In genomic region chr18:45287531-45287930, GRCh38 we compare ENCODE assay signal across 20 cellular contexts.
"Had no signal": no experiment of that assay in that cellular context is flagged by ENCODE, and none has a peak within 500 bp of the region (broad histone marks: within the 10 kb centered on the region; RNA-seq: fewer than 3 reads in every experiment).

No MANE protein-coding gene starts in this region.

- H3K4me3 Mint-ChIP-seq: activated B cell treated with CpG ODN at 0.5 μM for 24 hours; activated CD8-positive, alpha-beta T cell treated with anti-CD3 and anti-CD28 coated beads for 36 hours; activated T-cell treated with anti-CD3 and anti-CD28 coated beads, Interleukin-2, amount 50 U/mL, for 4 hours; activated T-helper 17 cell treated with anti-CD3 and anti-CD28 coated beads, Interleukin-2, amount 50 U/mL, for 72 hours; natural killer cell treated with Interleukin-12 subunit alpha and Interleukin-12 subunit beta and Interleukin-15 and Interleukin-18, amount 100 ng/mL, for 72 hours had no signal

- ATAC-seq: activated CD8-positive, alpha-beta T cell treated with anti-CD3 and anti-CD28 coated beads for 36 hours; activated T-cell treated with anti-CD3 and anti-CD28 coated beads, Interleukin-2, amount 50 U/mL, for 4 hours; activated T-helper 17 cell treated with anti-CD3 and anti-CD28 coated beads, Interleukin-2, amount 50 U/mL, for 72 hours; gastroesophageal sphincter had no signal

- H3K9me3 ChIP-seq: gastroesophageal sphincter, ovary, prostate gland, spleen, tibial nerve had no signal

- H3K4me3 ChIP-seq: gastroesophageal sphincter, lung, ovary, prostate gland, spleen, tibial nerve had no signal

- H3K27me3 Mint-ChIP-seq: activated CD8-positive, alpha-beta T cell treated with anti-CD3 and anti-CD28 coated beads for 36 hours had no signal

- H3K4me1 Mint-ChIP-seq: activated T-helper 17 cell treated with anti-CD3 and anti-CD28 coated beads, Interleukin-2, amount 50 U/mL, for 72 hours had no signal

- DNase-seq: activated B cell treated with CpG ODN at 0.5 μM for 24 hours; activated CD4-positive, alpha-beta T cell treated with anti-CD3 and anti-CD28 coated beads, Interleukin-2, amount 50 U/mL, for 1 hour; activated CD8-positive, alpha-beta T cell treated with anti-CD3 and anti-CD28 coated beads for 36 hours; activated gamma-delta T cell treated with Interleukin-2 at 50 U/mL for 16 hours; activated naive CD4-positive, alpha-beta T cell treated with anti-CD3 and anti-CD28 coated beads, Interleukin-2, amount 50 U/mL, for 16 hours; activated T-cell treated with anti-CD3 and anti-CD28 coated beads, Interleukin-2, amount 50 U/mL, for 4 hours; amniotic stem cell; central memory CD4-positive, alpha-beta T cell; hippocampal formation; mesendoderm; ovary; retina; spleen; stimulated activated naive CD4-positive, alpha-beta T cell had no signal

- H3K4me1 ChIP-seq: gastroesophageal sphincter, prostate gland, spleen, tibial nerve had no signal

- H3K27ac ChIP-seq: gastroesophageal sphincter, ovary, prostate gland, spleen, tibial nerve had no signal

- H3K27ac Mint-ChIP-seq: activated B cell treated with CpG ODN at 0.5 μM for 24 hours; activated CD8-positive, alpha-beta T cell treated with anti-CD3 and anti-CD28 coated beads for 36 hours; activated T-helper 17 cell treated with anti-CD3 and anti-CD28 coated beads, Interleukin-2, amount 50 U/mL, for 72 hours; natural killer cell treated with Interleukin-12 subunit alpha and Interleukin-12 subunit beta and Interleukin-15 and Interleukin-18, amount 100 ng/mL, for 72 hours had no signal

- H3K36me3 ChIP-seq: gastroesophageal sphincter, ovary, prostate gland, spleen, tibial nerve had no signal

- H3K9me3 Mint-ChIP-seq: activated B cell treated with CpG ODN at 0.5 μM for 24 hours; activated CD8-positive, alpha-beta T cell treated with anti-CD3 and anti-CD28 coated beads for 36 hours; activated T-cell treated with anti-CD3 and anti-CD28 coated beads, Interleukin-2, amount 50 U/mL, for 4 hours; activated T-helper 17 cell treated with anti-CD3 and anti-CD28 coated beads, Interleukin-2, amount 50 U/mL, for 72 hours; natural killer cell treated with Interleukin-12 subunit alpha and Interleukin-12 subunit beta and Interleukin-15 and Interleukin-18, amount 100 ng/mL, for 72 hours had no signal

- H3K27me3 ChIP-seq: gastroesophageal sphincter, ovary, tibial nerve had no signal

- H3K36me3 Mint-ChIP-seq: natural killer cell treated with Interleukin-12 subunit alpha and Interleukin-12 subunit beta and Interleukin-15 and Interleukin-18, amount 100 ng/mL, for 72 hours had no signal
